Comparison of ENCODE assay signal across 11 cellular contexts in the genomic region with DNA sequence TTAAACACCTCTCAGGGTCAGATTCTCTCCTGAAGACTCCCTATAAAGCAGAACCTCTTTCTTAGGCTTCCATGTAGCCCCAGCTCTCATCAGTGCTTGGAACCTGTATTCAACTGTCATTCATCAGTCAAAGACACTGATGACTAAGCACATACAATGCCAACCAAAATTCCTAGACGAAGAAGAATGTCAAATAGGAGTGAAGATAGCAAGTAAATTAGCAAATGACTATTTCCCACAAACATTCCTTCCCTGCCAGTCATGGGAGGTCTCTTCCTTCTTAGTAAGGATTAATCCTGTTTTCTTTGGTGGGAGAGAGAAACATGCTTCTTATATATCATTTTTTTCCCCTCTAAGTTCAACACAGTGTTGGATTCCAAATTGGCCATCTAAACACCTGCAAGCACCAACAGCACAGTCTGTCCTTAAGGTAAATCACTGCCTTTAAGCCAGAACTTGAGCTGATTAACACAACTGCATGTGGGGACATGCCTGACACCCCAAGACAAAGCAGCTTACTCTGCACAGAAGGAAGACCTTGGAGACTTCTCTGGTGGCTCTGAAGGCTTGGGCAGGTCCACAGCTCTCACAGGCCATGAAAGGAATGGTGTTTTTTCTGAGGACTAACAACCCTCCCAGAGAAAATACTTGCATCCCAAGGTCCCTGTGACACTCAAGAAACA. TPM values are rescaled to one million over a fixed set of nuclear protein-coding genes. Genes with fewer than 3 reads are reported as not detected.
A peak's percentile ranks its signal among the peaks of the same experiment; 100 is the strongest.
DNase-seq lines count a peak whose midpoint lies in the region; ATAC-seq and TF ChIP-seq lines count a peak whose summit lies in the region.
"Had no signal": no experiment of that assay in that cellular context is flagged by ENCODE, and none has a peak within 500 bp of the region (broad histone marks: within the 10 kb centered on the region; RNA-seq: fewer than 3 reads in every experiment).

No MANE protein-coding gene starts in this region.

- H2AK5ac ChIP-seq in IMR-90 (ENCODE audit: low read depth, low read length) = peak overlapping the region; percentile 92

- H3K23ac ChIP-seq in IMR-90 (ENCODE audit: low read depth, low read length) = peak overlapping the region; percentile 86

- in situ Hi-C loops in IMR-90 (cut with MboI; ENCODE audit: low sequenced_read_pairs) (no loop called here), brain microvascular endothelial cell (cut with HindIII; ENCODE audit: low pct_ligation_motif_present, low sequenced_read_pairs) (no loop called here)

- no CpG with 5 or more reads among the region's 1 CpG for WGBS in IMR-90 (ENCODE audit: extremely low coverage in 2 of 2, insufficient read length in 1 of 2), 2 experiments

- no peak overlapping the region; the same call in 1 of the 2 replicates for H3K9ac ChIP-seq in IMR-90 (ENCODE audit: low read depth, low read length)
- H3K9ac ChIP-seq: BLaER1 treated with 17β-estradiol and CSF1 and Interleukin-3, amounts not matched to agents 10 nM and 100 nM had no signal

- no peaks in the 10 kb centered on the region for H3K36me3 Mint-ChIP-seq in CD8-positive, alpha-beta T cell
- no peaks in the 10 kb centered on the region for H3K36me3 Mint-ChIP-seq in stimulated activated effector memory CD8-positive, alpha-beta T cell treated with anti-CD3 and anti-CD28 coated beads, Interleukin-12 subunit alpha, Interleukin-12 subunit beta, amount 100 ng/mL, for 72 hours
- H3K36me3 Mint-ChIP-seq: naive thymus-derived CD4-positive, alpha-beta T cell had no signal

- peak; percentile 84 for DNase-seq in AG08395 (ENCODE audit: low spot score)
- DNase-seq in IMR-90 = peak; percentile 85
- DNase-seq in brain microvascular endothelial cell = peak; percentile 72
- peak; percentile 67 for DNase-seq in islet precursor cell
- no peak for DNase-seq in germinal center (ENCODE audit: low spot score)
- DNase-seq in CD8-positive, alpha-beta T cell = no peak
- DNase-seq in stimulated activated effector memory CD8-positive, alpha-beta T cell treated with anti-CD3 and anti-CD28 coated beads, Interleukin-12 subunit alpha, Interleukin-12 subunit beta, amount 100 ng/mL, for 72 hours (ENCODE audit: low spot score in 2 of 2) = no peak
- no peak for DNase-seq in effector CD8-positive, alpha-beta T cell (lab: John Stamatoyannopoulos, UW)
- DNase-seq: naive thymus-derived CD4-positive, alpha-beta T cell; NCI-H187 treated with DMSO at 0.1 percent for 48 hours had no signal

- peak overlapping the region; percentile 96 for H4K91ac ChIP-seq in IMR-90 (ENCODE audit: insufficient read depth, low read depth, low read length)

- H3K36me3 ChIP-seq in IMR-90 (ENCODE audit: control insufficient read depth, insufficient read depth, low read length) = no peaks in the 10 kb centered on the region
- H3K36me3 ChIP-seq in brain microvascular endothelial cell (replicated peaks) = no peaks in the 10 kb centered on the region
- no peaks in the 10 kb centered on the region for H3K36me3 ChIP-seq in CD8-positive, alpha-beta T cell (ENCODE audit: insufficient read depth, low read length)
- H3K36me3 ChIP-seq: BLaER1 treated with 17β-estradiol and CSF1 and Interleukin-3, amounts not matched to agents 10 nM and 100 nM had no signal

- TF ChIP-seq POLR2A in IMR-90 (IDR thresholded peaks at IDR 0.05; ENCODE audit: low read depth, low read length) = no peak

- H2AK9ac ChIP-seq in IMR-90 (replicated peaks; ENCODE audit: low read depth, low read length, poor library complexity) = peak overlapping the region; percentile 74

- peak overlapping the region; percentile 91; the same call in 1 of the 2 replicates for H3K56ac ChIP-seq in IMR-90 (ENCODE audit: extremely low read depth, insufficient read depth, low read length)

- H3K27ac Mint-ChIP-seq in CD8-positive, alpha-beta T cell = no peak overlapping the region
- no peak overlapping the region for H3K27ac Mint-ChIP-seq in stimulated activated effector memory CD8-positive, alpha-beta T cell treated with anti-CD3 and anti-CD28 coated beads, Interleukin-12 subunit alpha, Interleukin-12 subunit beta, amount 100 ng/mL, for 72 hours
- H3K27ac Mint-ChIP-seq: naive thymus-derived CD4-positive, alpha-beta T cell had no signal

- no peaks in the 10 kb centered on the region for H3K4me1 Mint-ChIP-seq in CD8-positive, alpha-beta T cell (ENCODE audit: low read depth)
- H3K4me1 Mint-ChIP-seq in stimulated activated effector memory CD8-positive, alpha-beta T cell treated with anti-CD3 and anti-CD28 coated beads, Interleukin-12 subunit alpha, Interleukin-12 subunit beta, amount 100 ng/mL, for 72 hours = no peaks in the 10 kb centered on the region

- no peak overlapping the region for H3K4me3 ChIP-seq in IMR-90 (ENCODE audit: insufficient read depth, low read depth, low read length)
- no peak overlapping the region for H3K4me3 ChIP-seq in brain microvascular endothelial cell (ENCODE audit: low read depth, low read length)
- no peak overlapping the region for H3K4me3 ChIP-seq in CD8-positive, alpha-beta T cell (ENCODE audit: low read depth, low read length)
- H3K4me3 ChIP-seq: BLaER1 treated with 17β-estradiol and CSF1 and Interleukin-3, amounts not matched to agents 10 nM and 100 nM had no signal

- intact Hi-C loops in IMR-90 (cut with micrococcal nuclease) = no loop called here
- intact Hi-C loops in CD8-positive, alpha-beta T cell (cut with DNase I, micrococcal nuclease) = no loop called here

- peak; percentile 68 for ATAC-seq in IMR-90 (ENCODE audit: low read depth)
- no peak for ATAC-seq in CD8-positive, alpha-beta T cell
- no peak for ATAC-seq in stimulated activated effector memory CD8-positive, alpha-beta T cell treated with anti-CD3 and anti-CD28 coated beads, Interleukin-12 subunit alpha, Interleukin-12 subunit beta, amount 100 ng/mL, for 72 hours
- ATAC-seq: naive thymus-derived CD4-positive, alpha-beta T cell had no signal

- no TSS peak for BruUV-seq in IMR-90 (replicated peaks; lab: Mats Ljungman, UMichigan)

- H3K4ac ChIP-seq in IMR-90 (ENCODE audit: low read depth, low read length) = peak overlapping the region; percentile 95

- POLR2A ChIA-PET in IMR-90 (lab: Charles Lee; ENCODE audit: unreplicated experiment) = no interaction called here
- POLR2A ChIA-PET in CD8-positive, alpha-beta T cell (lab: Charles Lee) = no interaction called here

- no peaks in the 10 kb centered on the region for H4K20me1 ChIP-seq in IMR-90 (ENCODE audit: insufficient read depth, low read length)
- H4K20me1 ChIP-seq: BLaER1 treated with 17β-estradiol and CSF1 and Interleukin-3, amounts not matched to agents 10 nM and 100 nM had no signal

- dilution Hi-C loops in IMR-90 (cut with HindIII; ENCODE audit: low sequenced_read_pairs, unreplicated experiment) = no loop called here

- H3K4me3 Mint-ChIP-seq in CD8-positive, alpha-beta T cell = no peak overlapping the region
- no peak overlapping the region for H3K4me3 Mint-ChIP-seq in stimulated activated effector memory CD8-positive, alpha-beta T cell treated with anti-CD3 and anti-CD28 coated beads, Interleukin-12 subunit alpha, Interleukin-12 subunit beta, amount 100 ng/mL, for 72 hours
- H3K4me3 Mint-ChIP-seq: naive thymus-derived CD4-positive, alpha-beta T cell had no signal

- H3K14ac ChIP-seq in IMR-90 (replicated peaks; ENCODE audit: low read depth, low read length) = peak overlapping the region; percentile 84

- H3K4me1 ChIP-seq in IMR-90 (ENCODE audit: control insufficient read depth, insufficient read depth, low read length) = peaks cover 10% of the 10 kb centered on the region
- no peaks in the 10 kb centered on the region for H3K4me1 ChIP-seq in CD8-positive, alpha-beta T cell (ENCODE audit: insufficient read depth, low read length)
- H3K4me1 ChIP-seq: BLaER1 treated with 17β-estradiol and CSF1 and Interleukin-3, amounts not matched to agents 10 nM and 100 nM had no signal

- TF ChIP-seq RAD21 in IMR-90 (IDR thresholded peaks at IDR 0.05; ENCODE audit: low read length) = no peak

- CTCF ChIA-PET in IMR-90 (lab: Yijun Ruan, JAX) = interaction anchor here (1.0 kb wide), 1 partner anchor 28 kb away, joined by 3 read pairs; no protein-coding TSS in a partner anchor
- CTCF ChIA-PET in CD8-positive, alpha-beta T cell (lab: Charles Lee) = no interaction called here

- peak overlapping the region; percentile 96 for H3K18ac ChIP-seq in IMR-90 (ENCODE audit: low read depth, low read length)

- peaks cover 13% of the 10 kb centered on the region for H3K9me3 Mint-ChIP-seq in CD8-positive, alpha-beta T cell
- H3K9me3 Mint-ChIP-seq in stimulated activated effector memory CD8-positive, alpha-beta T cell treated with anti-CD3 and anti-CD28 coated beads, Interleukin-12 subunit alpha, Interleukin-12 subunit beta, amount 100 ng/mL, for 72 hours = peaks cover 8% of the 10 kb centered on the region

- H2BK5ac ChIP-seq in IMR-90 (ENCODE audit: low read depth, low read length, poor library complexity, severe bottlenecking) = peak overlapping the region; percentile 96

- peak overlapping the region; percentile 95 for H2BK120ac ChIP-seq in IMR-90 (ENCODE audit: low read depth, low read length)

- TF ChIP-seq CTCF in IMR-90 (conservative IDR thresholded peaks at IDR 0.05; ENCODE audit: low read depth, low read length) (no peak), brain microvascular endothelial cell (IDR thresholded peaks at IDR 0.05; ENCODE audit: low read depth, low read length, missing control alignments) (no peak)
- TF ChIP-seq CTCF in CD8-positive, alpha-beta T cell (IDR thresholded peaks at IDR 0.05) = no peak

- H3K4me2 ChIP-seq in IMR-90 (ENCODE audit: low read depth, low read length) = peak overlapping the region; percentile 43; the same call in 1 of the 2 replicates
- H3K4me2 ChIP-seq: BLaER1 treated with 17β-estradiol and CSF1 and Interleukin-3, amounts not matched to agents 10 nM and 100 nM had no signal

- peak overlapping the region; percentile 59 for H3K27ac ChIP-seq in IMR-90 (ENCODE audit: insufficient read depth, low read length)
- peak overlapping the region; percentile 78 for H3K27ac ChIP-seq in brain microvascular endothelial cell
- no peak overlapping the region for H3K27ac ChIP-seq in CD8-positive, alpha-beta T cell (ENCODE audit: low read depth, low read length)
- H3K27ac ChIP-seq: BLaER1 treated with 17β-estradiol and CSF1 and Interleukin-3, amounts not matched to agents 10 nM and 100 nM had no signal

- no peaks in the 10 kb centered on the region for H3K79me1 ChIP-seq in IMR-90 (ENCODE audit: low read depth in 1 of 2, low read length in 2 of 2)

- peak overlapping the region; percentile 54 for H2AFZ ChIP-seq in IMR-90 (replicated peaks; ENCODE audit: low read length, poor library complexity)

- peak overlapping the region; percentile 77; the same call in 1 of the 2 replicates for H4K5ac ChIP-seq in IMR-90 (ENCODE audit: low read depth, low read length)

- peak overlapping the region; percentile 96 for H2BK20ac ChIP-seq in IMR-90 (ENCODE audit: low read depth, low read length)

- H3K27me3 ChIP-seq in IMR-90 (ENCODE audit: control insufficient read depth, insufficient read depth, low read length) (no peaks in the 10 kb centered on the region), brain microvascular endothelial cell (replicated peaks) (no peaks in the 10 kb centered on the region)
- H3K27me3 ChIP-seq in CD8-positive, alpha-beta T cell (ENCODE audit: insufficient read depth, low read length) = no peaks in the 10 kb centered on the region
- H3K27me3 ChIP-seq: BLaER1 treated with 17β-estradiol and CSF1 and Interleukin-3, amounts not matched to agents 10 nM and 100 nM had no signal

- H4K8ac ChIP-seq in IMR-90 (ENCODE audit: low read depth in 2 of 2, low read length in 2 of 2) = peak overlapping the region; percentile 49 to 83

- H3K9me1 ChIP-seq in IMR-90 (ENCODE audit: insufficient read depth, low read length) = peaks cover 5% of the 10 kb centered on the region

- no peaks in the 10 kb centered on the region for H3K9me3 ChIP-seq in IMR-90 (ENCODE audit: control insufficient read depth, insufficient read depth, low read length)
- no peaks in the 10 kb centered on the region for H3K9me3 ChIP-seq in CD8-positive, alpha-beta T cell (ENCODE audit: low read length)

- no peaks in the 10 kb centered on the region for H3K27me3 Mint-ChIP-seq in CD8-positive, alpha-beta T cell (ENCODE audit: low read depth)

- peak overlapping the region; percentile 83; the same call in 2 of the 3 replicates for H2BK15ac ChIP-seq in IMR-90 (ENCODE audit: low read depth, low read length)

RNA-seq across cellular contexts. Expression of a gene that starts 47.5 kb away (rescaled TPM):
- total RNA-seq in IMR-90 (2012; rRNA removed) = 9.0 and 9.2 TPM in 2 replicates
- 7.8 and 10.1 TPM in 2 replicates for polyA plus RNA-seq in IMR-90 (2012; rRNA removed)
- polyA plus RNA-seq in IMR-90 (2012; cell fraction: cytosol; rRNA removed) = 2.9 and 5.5 TPM in 2 replicates
- polyA plus RNA-seq in IMR-90 (2012; cell fraction: nucleus; rRNA removed; ENCODE audit: low replicate concordance) = 39.5 and 39.7 TPM in 2 replicates
- total RNA-seq in CD8-positive, alpha-beta T cell = 1 to 10 TPM; 5.1 to 5.2 TPM

Comparison
In these comparisons a context has a peak if more than half of its experiments do, and no peak if none do; other contexts are left out.
1. DNase-seq: peak in AG08395 (single experiment), IMR-90 (single experiment), brain microvascular endothelial cell (single experiment) and islet precursor cell (single experiment); none in germinal center (single experiment), CD8-positive, alpha-beta T cell (0 of 7), stimulated activated effector memory CD8-positive, alpha-beta T cell treated with anti-CD3 and anti-CD28 coated beads, Interleukin-12 subunit alpha, Interleukin-12 subunit beta, amount 100 ng/mL, for 72 hours (0 of 2) and effector CD8-positive, alpha-beta T cell (single experiment).